ENCODE assay signal across 8 cellular contexts in genomic region chr2:124024491-124025348, GRCh38. TPM values are rescaled to one million over a fixed set of nuclear protein-coding genes. Genes with fewer than 3 reads are reported as not detected.
DNase-seq lines count a peak whose midpoint lies in the region; ATAC-seq and TF ChIP-seq lines count a peak whose summit lies in the region.

TSS of gene CNTNAP5 (plus strand) at chr2:124025287. CDS start at chr2:124025651, 364 bp downstream.

- WGBS in spleen, 5 donors, result 3 to 12% (median 5%) methylated on average over 51 to 60 of the region's 60 CpGs
- 8 to 19% methylated on average over 25 to 31 of the region's 60 CpGs for WGBS in esophagus squamous epithelium, 2 donors

- peaks cover 4% of the 10 kb centered on the region for H3K9me3 ChIP-seq in adipocyte (ENCODE audit: control insufficient read depth, low read length)
- H3K9me3 ChIP-seq in spleen, result peaks cover 0 to 8% (median 0%) of the 10 kb centered on the region in 8 donors
- no peaks in the 10 kb centered on the region for H3K9me3 ChIP-seq in esophagus squamous epithelium

- intact Hi-C loops in spleen (cut with DNase I; ENCODE audit: low total_unique reads) (no loop called here), esophagus squamous epithelium (cut with DNase I) (no loop called here)

- H3K4me1 ChIP-seq in adipocyte (ENCODE audit: control insufficient read depth, insufficient read depth, low read length), result no peaks in the 10 kb centered on the region
- H3K4me1 ChIP-seq in spleen, result peaks cover 0 to 11% (median 0%) of the 10 kb centered on the region in 6 donors
- peaks cover 0 to 11% (median 0%) of the 10 kb centered on the region in 3 donors for H3K4me1 ChIP-seq in esophagus squamous epithelium

- H3K27me3 ChIP-seq in adipocyte (replicated peaks; ENCODE audit: control insufficient read depth, insufficient read depth, low read length) (peaks cover 33% of the 10 kb centered on the region), spleen (replicated peaks in 1 of 7) (peaks cover 0 to 55% (median 23%) of the 10 kb centered on the region in 7 donors), esophagus squamous epithelium (peaks cover 0 to 36% (median 3%) of the 10 kb centered on the region in 4 donors)

- TF ChIP-seq CTCF in spleen (IDR thresholded peaks at IDR 0.05 in 8 of 11, conservative IDR thresholded peaks at IDR 0.05 in 3 of 11), result no peak
- TF ChIP-seq CTCF in esophagus squamous epithelium (IDR thresholded peaks at IDR 0.05), result no peak

- H3K9ac ChIP-seq in adipocyte (ENCODE audit: low read length), result no peak within 1 kb of the TSS

- H3K4me3 ChIP-seq in adipocyte (ENCODE audit: low read length), result no peak within 1 kb of the TSS
- peak within 1 kb of the TSS; percentile 49 for H3K4me3 ChIP-seq in iPS-11a (ENCODE audit: low read depth, low read length)
- H3K4me3 ChIP-seq in spleen, result peak within 1 kb of the TSS in 1 of 8 donors; percentile 41
- H3K4me3 ChIP-seq in esophagus squamous epithelium, result peak within 1 kb of the TSS in 1 of 4 donors; percentile 29

- DNase-seq in EH (ENCODE audit: low read depth) (peak; percentile 40), NCI-H1048 (lab: John Stamatoyannopoulos, UW) (peak; percentile 51), adipocyte (ENCODE audit: low read depth) (peak; percentile 38), spleen (peak; percentile 73), esophagus squamous epithelium (lab: John Stamatoyannopoulos, UW) (no peak), UCSD-AML1 (lab: John Stamatoyannopoulos, UW; ENCODE audit: unreplicated experiment) (no peak)

- ATAC-seq in GM19463 (IDR thresholded peaks at IDR 0.05; ENCODE audit: unreplicated experiment), result no peak

- no peaks in the 10 kb centered on the region for H3K36me3 ChIP-seq in adipocyte (ENCODE audit: control insufficient read depth, insufficient read depth, low read length, severe bottlenecking)
- H3K36me3 ChIP-seq in spleen, result no peaks in the 10 kb centered on the region
- H3K36me3 ChIP-seq in esophagus squamous epithelium, result no peaks in the 10 kb centered on the region

- TF ChIP-seq POLR2A in spleen (IDR thresholded peaks at IDR 0.05) (no peak), esophagus squamous epithelium (IDR thresholded peaks at IDR 0.05) (no peak)

- H3K27ac ChIP-seq in spleen (no peak within 1 kb of the TSS), esophagus squamous epithelium (no peak within 1 kb of the TSS)

RNA-seq across cellular contexts. Expression of gene CNTNAP5, which starts in this region (rescaled TPM):
- total RNA-seq in spleen (under 1 TPM in 1 of 7 donors, not detected in 6; 0.18 TPM), esophagus squamous epithelium (not detected)
- not detected for polyA plus RNA-seq in spleen

Comparison
In these comparisons a context has a peak if more than half of its experiments do, and no peak if none do; other contexts are left out.
1. Peak in DNase-seq in spleen; RNA of the gene not detected or under 1 TPM.
2. DNase-seq: peak in EH (single experiment), NCI-H1048 (single experiment) and adipocyte (single experiment); none in esophagus squamous epithelium (single experiment) and UCSD-AML1 (single experiment).